ENCODE assay signal across 21 cellular contexts in the genomic region with DNA sequence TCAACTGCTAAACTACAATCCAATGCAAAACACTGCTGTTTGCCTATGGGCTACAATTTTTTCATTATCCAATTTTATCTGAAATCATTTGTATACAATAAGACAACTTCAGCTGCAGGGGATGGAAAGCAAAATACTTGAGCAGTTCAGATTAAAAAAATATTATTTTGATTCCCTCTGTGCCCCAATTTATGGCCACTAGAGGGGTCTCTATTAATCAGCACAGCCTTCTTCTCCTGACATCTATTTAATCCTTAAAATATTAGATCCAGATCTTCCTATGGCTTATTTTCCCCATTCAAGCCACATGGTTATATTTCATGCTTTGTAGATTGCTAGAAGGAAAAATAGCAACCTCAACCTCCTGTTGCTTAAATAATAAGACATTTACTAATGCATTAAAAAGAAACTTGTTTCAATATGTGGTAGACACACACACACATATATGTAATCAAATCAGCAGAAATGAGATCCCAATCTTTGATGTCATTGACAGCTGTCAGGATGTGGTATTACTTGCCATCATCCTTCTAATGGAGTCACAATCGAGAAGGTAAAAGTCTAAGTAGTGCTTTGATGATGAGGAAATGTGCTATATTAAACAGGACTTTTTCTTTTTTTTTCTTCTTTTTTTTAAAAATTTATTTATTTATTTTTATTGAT.
"Had no signal": no experiment of that assay in that cellular context is flagged by ENCODE, and none has a peak within 500 bp of the region (broad histone marks: within the 10 kb centered on the region; RNA-seq: fewer than 3 reads in every experiment).

No MANE protein-coding gene starts in this region.

- H3K36me3 ChIP-seq: gastrocnemius medialis, heart left ventricle, left ventricle myocardium inferior, neutrophil, pancreas, stomach had no signal

- ATAC-seq: effector memory CD8-positive, alpha-beta T cell; gastrocnemius medialis; heart left ventricle; pancreas; sciatic nerve had no signal

- H3K9me3 Mint-ChIP-seq: activated B cell treated with CpG ODN at 0.5 μM for 24 hours; activated CD4-positive, alpha-beta memory T cell treated with anti-CD3 and anti-CD28 coated beads for 36 hours; activated naive CD8-positive, alpha-beta T cell treated with anti-CD3 and anti-CD28 coated beads for 36 hours; effector memory CD8-positive, alpha-beta T cell; naive B cell had no signal

- H3K27ac ChIP-seq: gastrocnemius medialis, heart left ventricle, left ventricle myocardium inferior, neutrophil, pancreas, stomach had no signal

- H3K4me3 Mint-ChIP-seq: activated B cell treated with CpG ODN at 0.5 μM for 24 hours; activated CD4-positive, alpha-beta memory T cell treated with anti-CD3 and anti-CD28 coated beads for 36 hours; activated naive CD8-positive, alpha-beta T cell treated with anti-CD3 and anti-CD28 coated beads for 36 hours; effector memory CD8-positive, alpha-beta T cell; naive B cell had no signal

- FAIRE-seq: pancreas had no signal

- H3K36me3 Mint-ChIP-seq: activated CD4-positive, alpha-beta memory T cell treated with anti-CD3 and anti-CD28 coated beads for 36 hours; activated naive CD8-positive, alpha-beta T cell treated with anti-CD3 and anti-CD28 coated beads for 36 hours; naive B cell had no signal

- H3K4me3 ChIP-seq: gastrocnemius medialis, heart left ventricle, left ventricle myocardium inferior, pancreas, smooth muscle cell, stomach had no signal

- H3K4me1 Mint-ChIP-seq: activated B cell treated with CpG ODN at 0.5 μM for 24 hours; activated naive CD8-positive, alpha-beta T cell treated with anti-CD3 and anti-CD28 coated beads for 36 hours; naive B cell had no signal

- H3K27ac Mint-ChIP-seq: activated B cell treated with CpG ODN at 0.5 μM for 24 hours; activated CD4-positive, alpha-beta memory T cell treated with anti-CD3 and anti-CD28 coated beads for 36 hours; activated naive CD8-positive, alpha-beta T cell treated with anti-CD3 and anti-CD28 coated beads for 36 hours; effector memory CD8-positive, alpha-beta T cell; naive B cell had no signal

- DNase-seq: activated B cell treated with CpG ODN at 0.5 μM for 24 hours; activated CD4-positive, alpha-beta memory T cell treated with anti-CD3 and anti-CD28 coated beads for 36 hours; activated CD4-positive, alpha-beta T cell treated with anti-CD3 and anti-CD28 coated beads for 4 hours; activated naive CD4-positive, alpha-beta T cell; activated naive CD8-positive, alpha-beta T cell treated with anti-CD3 and anti-CD28 coated beads for 36 hours; amygdala; effector memory CD8-positive, alpha-beta T cell; erythroblast; gastrocnemius medialis; heart left ventricle; left ventricle myocardium inferior; mammary epithelial cell; naive B cell; pancreas; stimulated activated CD4-positive, alpha-beta T cell treated with anti-CD3 and anti-CD28 coated beads, Interleukin-4, amount 100 ng/mL, for 1 hour; stomach; T-helper 9 cell; trophoblast cell had no signal

- H3K9me3 ChIP-seq: gastrocnemius medialis, heart left ventricle, left ventricle myocardium inferior, neutrophil, pancreas, stomach had no signal

- H3K27me3 ChIP-seq: gastrocnemius medialis, heart left ventricle, neutrophil, pancreas, stomach had no signal

- H3K4me1 ChIP-seq: heart left ventricle, pancreas had no signal

- H3K4me2 ChIP-seq: smooth muscle cell had no signal
